8 cellular contexts compared by ENCODE assay signal in the genomic region with DNA sequence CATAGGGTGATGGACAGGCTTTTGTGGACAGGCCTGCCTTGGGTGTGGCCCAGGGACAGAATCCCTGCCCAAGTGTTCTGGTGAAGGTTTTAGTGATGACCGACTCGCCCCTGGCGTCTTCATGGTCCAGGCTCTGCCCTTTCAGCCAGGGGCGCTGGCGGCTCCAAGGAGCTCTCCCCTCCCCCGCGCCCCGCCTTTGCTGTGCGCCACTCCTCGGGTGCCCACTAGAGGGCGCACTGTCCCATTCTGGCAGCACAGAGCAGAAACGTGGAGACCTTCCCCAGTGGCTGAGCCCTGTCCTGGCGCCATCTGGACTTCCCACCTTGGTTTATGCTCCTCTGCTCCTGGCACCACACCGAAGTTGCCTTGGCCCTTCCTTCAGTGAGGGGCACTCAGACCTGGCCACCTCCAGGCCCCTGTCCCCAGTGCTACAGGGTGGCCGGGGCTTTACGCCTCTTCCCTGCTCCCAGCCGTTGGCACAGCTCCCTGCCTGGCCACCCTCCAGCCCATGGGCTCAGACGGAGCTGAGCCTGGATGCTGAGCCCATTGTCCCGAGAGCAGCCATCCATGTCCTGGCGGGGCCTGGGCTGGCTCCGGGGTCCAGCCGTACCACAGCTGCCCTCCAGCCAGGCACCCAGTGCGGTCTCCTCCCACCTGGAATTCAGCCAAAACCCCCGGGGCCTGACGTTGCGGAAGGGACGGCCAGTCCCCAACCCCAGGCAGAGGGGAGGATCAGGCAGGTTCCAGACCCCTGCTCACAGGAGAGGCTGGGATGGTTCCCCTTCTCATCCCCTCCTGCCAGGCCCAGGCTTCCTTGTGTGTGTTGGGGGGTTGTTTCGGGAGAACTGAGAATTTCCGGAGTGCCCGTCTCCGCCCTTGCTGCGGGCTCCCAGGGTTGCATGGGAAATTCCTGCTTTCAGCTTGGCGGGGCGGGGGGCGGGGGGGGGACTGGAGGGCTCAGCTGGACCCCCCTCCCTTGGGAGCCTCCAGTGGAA. TPM values are rescaled to one million over a fixed set of nuclear protein-coding genes. Genes with fewer than 3 reads are reported as not detected.
A peak's percentile ranks its signal among the peaks of the same experiment; 100 is the strongest.
DNase-seq lines count a peak whose midpoint lies in the region; TF ChIP-seq lines count a peak whose summit lies in the region.

No MANE protein-coding gene starts in this region.

- no peaks in the 10 kb centered on the region for H3F3A ChIP-seq in GM23248 (ENCODE audit: insufficient read depth)

- peaks cover 30% of the 10 kb centered on the region for H3K4me1 ChIP-seq in GM23248 (ENCODE audit: insufficient read depth)
- peaks cover 51 to 72% of the 10 kb centered on the region in 2 donors for H3K4me1 ChIP-seq in neuronal stem cell (ENCODE audit: control insufficient read depth in 2 of 2, insufficient read depth in 1 of 2, low read depth in 1 of 2, low read length in 2 of 2)

- H2AFZ ChIP-seq in GM23248 = 0 out of 2 replicates have a peak overlapping the region, but pooled peaks have one; percentile 4
- H2AFZ ChIP-seq in neuronal stem cell (ENCODE audit: low read length) = no peak overlapping the region

- peaks cover 10% of the 10 kb centered on the region for H3K79me2 ChIP-seq in GM23248 (ENCODE audit: insufficient read depth)

- peak overlapping the region; percentile 89 for H4K91ac ChIP-seq in neuronal stem cell (ENCODE audit: low read depth, low read length, poor library complexity)

- H3K14ac ChIP-seq in neuronal stem cell (ENCODE audit: low read length) = peak overlapping the region; percentile 99

- H3K18ac ChIP-seq in neuronal stem cell (ENCODE audit: low read length) = peak overlapping the region; percentile 100

- H3K4me3 ChIP-seq in GM23248 (peak overlapping the region; percentile 62), MG63 (no peak overlapping the region), foreskin fibroblast (ENCODE audit: low read depth in 1 of 2, low read length in 2 of 2) (peak overlapping the region; percentile 48 to 57), neuronal stem cell (ENCODE audit: low read length in 2 of 2) (peak overlapping the region in 1 of 2 donors; percentile 5)

- no peaks in the 10 kb centered on the region for H4K20me1 ChIP-seq in GM23248 (ENCODE audit: insufficient read depth)

- H3K27me3 ChIP-seq in GM23248 (replicated peaks; ENCODE audit: insufficient read depth) (no peaks in the 10 kb centered on the region), MG63 (no peaks in the 10 kb centered on the region), neuronal stem cell (ENCODE audit: control insufficient read depth in 3 of 3, insufficient read depth in 3 of 3, low read depth in 1 of 3, low read length in 3 of 3) (peaks cover 0 to 60% (median 22%) of the 10 kb centered on the region in 3 experiments)

- H2BK120ac ChIP-seq in neuronal stem cell (ENCODE audit: low read depth, low read length) = peak overlapping the region; percentile 99

- peak overlapping the region; percentile 100 for H2AK5ac ChIP-seq in neuronal stem cell (ENCODE audit: low read depth, low read length)

- peak; percentile 99 for TF ChIP-seq CTCF in foreskin fibroblast (IDR thresholded peaks at IDR 0.05; ENCODE audit: low read depth, low read length)

- H4K8ac ChIP-seq in neuronal stem cell (ENCODE audit: low read depth, low read length) = peak overlapping the region; percentile 92

- in situ Hi-C loops in GM23248 (cut with MboI) = no loop called here

- WGBS in GM23248 (ENCODE audit: low coverage in 1 of 2, low lambda C conversion rate in 2 of 2, missing lambda C conversion rate in 2 of 2), 2 experiments = 1 to 3% methylated on average over 30 to 31 of the region's 35 CpGs
- no CpG with 5 or more reads among the region's 35 CpGs for WGBS in neuronal stem cell (ENCODE audit: extremely low coverage in 2 of 2, insufficient read length in 2 of 2, insufficient replicate concordance in 1 of 2), 2 donors

- peak overlapping the region; percentile 97 for H2BK12ac ChIP-seq in neuronal stem cell (ENCODE audit: low read length)

- H3K9me3 ChIP-seq in GM23248 (ENCODE audit: low read depth) (no peaks in the 10 kb centered on the region), MG63 (no peaks in the 10 kb centered on the region), neuronal stem cell (replicated peaks in 1 of 2; ENCODE audit: control insufficient read depth in 2 of 2, insufficient read depth in 1 of 2, low read depth in 1 of 2, low read length in 2 of 2) (peaks cover 0 to 6% of the 10 kb centered on the region in 2 donors)

- peaks cover 5% of the 10 kb centered on the region for H3K79me1 ChIP-seq in neuronal stem cell (ENCODE audit: low read depth, low read length)

- H2BK5ac ChIP-seq in neuronal stem cell (ENCODE audit: low read length) = peak overlapping the region; percentile 82

- DNase-seq in DMS 273 treated with DMSO at 0.1 percent for 48 hours (lab: John Stamatoyannopoulos, UW) = peak; percentile 73
- peak; percentile 92 for DNase-seq in GM23248
- peak; percentile 82 for DNase-seq in MG63
- peak; percentile 67 for DNase-seq in SHP77 treated with DMSO at 0.1 percent for 48 hours (lab: John Stamatoyannopoulos, UW)
- DNase-seq in activated gamma-delta T cell treated with anti-CD3 and anti-CD28 coated beads, Interleukin-2, amount 50 U/mL, for 16 hours (ENCODE audit: low read depth) = peak; percentile 87
- peak; percentile 81 to 94 for DNase-seq in foreskin fibroblast
- peak; percentile 88 for DNase-seq in neuronal stem cell (ENCODE audit: low spot score)
- DNase-seq in substantia nigra (lab: John Stamatoyannopoulos, UW) = peak; percentile 54 to 99 (median 89)

- peak overlapping the region; percentile 100 for H2BK15ac ChIP-seq in neuronal stem cell (ENCODE audit: low read length)

- no peaks in the 10 kb centered on the region for H3K9me2 ChIP-seq in GM23248 (ENCODE audit: insufficient read depth)

- H3K27ac ChIP-seq in GM23248 (peak overlapping the region; percentile 99), neuronal stem cell (replicated peaks; ENCODE audit: low read length) (no peak overlapping the region), substantia nigra (ENCODE audit: low read depth, low read length, poor library complexity, severe bottlenecking) (peak overlapping the region; percentile 91)

- peak overlapping the region; percentile 93 for H3K4ac ChIP-seq in neuronal stem cell (ENCODE audit: low read length)

- peak overlapping the region; percentile 93 for H3K23ac ChIP-seq in neuronal stem cell (ENCODE audit: low read depth, low read length, poor library complexity)

- H3K4me2 ChIP-seq in GM23248 (ENCODE audit: unreplicated experiment) = peak overlapping the region; percentile 73
- H3K4me2 ChIP-seq in neuronal stem cell (ENCODE audit: insufficient read depth, low read length, poor library complexity, severe bottlenecking) = peak overlapping the region; percentile 48

- no peaks in the 10 kb centered on the region for H3K36me3 ChIP-seq in GM23248 (ENCODE audit: low read depth)
- H3K36me3 ChIP-seq in MG63 = peaks cover 7% of the 10 kb centered on the region; the same call in 1 of the 2 replicates
- no peaks in the 10 kb centered on the region for H3K36me3 ChIP-seq in neuronal stem cell (replicated peaks in 1 of 2; ENCODE audit: control insufficient read depth in 2 of 2, insufficient read depth in 2 of 2, low read length in 2 of 2)

- peak overlapping the region; percentile 97 for H3K9ac ChIP-seq in GM23248
- no peak overlapping the region for H3K9ac ChIP-seq in neuronal stem cell (ENCODE audit: low read depth, low read length, poor library complexity)

RNA-seq across cellular contexts. Expression of gene CRIP1, which starts 5.6 kb away (rescaled TPM):
- total RNA-seq in GM23248 (2014; rRNA removed; shearing (Covaris generic)) = 1.8 and 12.3 TPM in 2 replicates
- polyA plus RNA-seq in GM23248 (2016; fragmentation: Nextera tagmentation; extraction: Ambion mirVana) = 32.7 and 37.7 TPM in 2 replicates
- 17.3 TPM in 1 of 2 replicates, not detected in the other for total RNA-seq in MG63 (2014; rRNA removed; shearing (Covaris generic); ENCODE audit: low replicate concordance)
- polyA plus RNA-seq in neuronal stem cell (2013, experiment 1 of 2) = 98.0 TPM
- 93.7 TPM for polyA plus RNA-seq in neuronal stem cell (2013, experiment 2 of 2)

RNA-seq across cellular contexts. Expression of gene CRIP2, which starts 6.5 kb away (rescaled TPM):
- 149 and 188 TPM in 2 replicates for total RNA-seq in GM23248 (2014; rRNA removed; shearing (Covaris generic))
- 317 and 319 TPM in 2 replicates for polyA plus RNA-seq in GM23248 (2016; fragmentation: Nextera tagmentation; extraction: Ambion mirVana)
- total RNA-seq in MG63 (2014; rRNA removed; shearing (Covaris generic); ENCODE audit: low replicate concordance) = 129 and 270 TPM in 2 replicates
- 16.9 TPM for polyA plus RNA-seq in neuronal stem cell (2013, experiment 1 of 2)
- 15.2 TPM for polyA plus RNA-seq in neuronal stem cell (2013, experiment 2 of 2)

RNA-seq across cellular contexts. Expression of gene TEDC1, which starts 9.9 kb away (rescaled TPM):
- 8.7 and 9.8 TPM in 2 replicates for total RNA-seq in GM23248 (2014; rRNA removed; shearing (Covaris generic))
- 4.0 and 6.4 TPM in 2 replicates for polyA plus RNA-seq in GM23248 (2016; fragmentation: Nextera tagmentation; extraction: Ambion mirVana)
- 29.3 and 58.1 TPM in 2 replicates for total RNA-seq in MG63 (2014; rRNA removed; shearing (Covaris generic); ENCODE audit: low replicate concordance)
- polyA plus RNA-seq in neuronal stem cell (2013, experiment 1 of 2) = 13.4 TPM
- 11.7 TPM for polyA plus RNA-seq in neuronal stem cell (2013, experiment 2 of 2)

RNA-seq across cellular contexts. Expression of gene TMEM121, which starts 45.3 kb away (rescaled TPM):
- 11.1 and 20.5 TPM in 2 replicates for total RNA-seq in GM23248 (2014; rRNA removed; shearing (Covaris generic))
- 4.1 and 5.8 TPM in 2 replicates for polyA plus RNA-seq in GM23248 (2016; fragmentation: Nextera tagmentation; extraction: Ambion mirVana)
- 7.1 and 17.0 TPM in 2 replicates for total RNA-seq in MG63 (2014; rRNA removed; shearing (Covaris generic); ENCODE audit: low replicate concordance)
- 7.2 TPM for polyA plus RNA-seq in neuronal stem cell (2013, experiment 1 of 2)
- 6.3 TPM for polyA plus RNA-seq in neuronal stem cell (2013, experiment 2 of 2)
